Comparison of ENCODE assay signal across 8 cellular contexts in genomic region chr1:167043752-167044488, GRCh38. TPM values are rescaled to one million over a fixed set of nuclear protein-coding genes. Genes with fewer than 3 reads are reported as not detected.
DNase-seq lines count a peak whose midpoint lies in the region; ATAC-seq, FAIRE-seq and TF ChIP-seq lines count a peak whose summit lies in the region.

No MANE protein-coding gene starts in this region.

- no peak for TF ChIP-seq EP300 in sigmoid colon (IDR thresholded peaks at IDR 0.05)

- intact Hi-C loops in heart right ventricle (cut with DNase I): no loop called here
- intact Hi-C loops in sigmoid colon (cut with DNase I): loop anchor here (2.0 kb wide), 1 partner anchor 69 kb away; the partner anchor contains the start of gene ILDR2

- peak; percentile 37 for DNase-seq in DMS 273 treated with DMSO at 0.1 percent for 48 hours (lab: John Stamatoyannopoulos, UW)
- DNase-seq in RPMI8226: peak; percentile 95
- DNase-seq in activated gamma-delta T cell treated with Interleukin-2 at 50 U/mL for 16 hours: peak; percentile 52
- DNase-seq in heart right ventricle: peak; percentile 52
- peak; percentile 86 for DNase-seq in sigmoid colon
- DNase-seq in HTR-8/SVneo (ENCODE audit: insufficient read length, low spot score): no peak

- H3K9me3 ChIP-seq in heart right ventricle: no peaks in the 10 kb centered on the region
- no peaks in the 10 kb centered on the region for H3K9me3 ChIP-seq in sigmoid colon

- H2AFZ ChIP-seq in KMS-11 (ENCODE audit: low read depth): peak overlapping the region; percentile 89

- H3K79me2 ChIP-seq in KMS-11 (ENCODE audit: insufficient read depth, low read depth): no peaks in the 10 kb centered on the region

- no peaks in the 10 kb centered on the region for H4K20me1 ChIP-seq in KMS-11 (ENCODE audit: insufficient read depth)

- 20 to 35% methylated on average over 21 of the region's 21 CpGs for WGBS in heart right ventricle, 2 donors
- 13 to 21% methylated on average over 21 of the region's 21 CpGs for WGBS in sigmoid colon, 2 donors

- H3K27ac ChIP-seq in KMS-11 (peak overlapping the region; percentile 14; the same call in 1 of the 2 replicates), heart right ventricle (no peak overlapping the region), sigmoid colon (peak overlapping the region in 2 of 4 donors; percentile 32 to 35)

- TF ChIP-seq POLR2A in sigmoid colon (IDR thresholded peaks at IDR 0.05): no peak

- no peak for FAIRE-seq in HTR-8/SVneo (lab: Jason Lieb, UNC)

- no peaks in the 10 kb centered on the region for H3K27me3 ChIP-seq in KMS-11 (ENCODE audit: insufficient read depth, low read depth)
- H3K27me3 ChIP-seq in heart right ventricle: peaks cover 0 to 30% (median 28%) of the 10 kb centered on the region in 7 donors
- no peaks in the 10 kb centered on the region for H3K27me3 ChIP-seq in sigmoid colon

- H3K36me3 ChIP-seq in KMS-11 (ENCODE audit: insufficient read depth) (no peaks in the 10 kb centered on the region), heart right ventricle (no peaks in the 10 kb centered on the region), sigmoid colon (no peaks in the 10 kb centered on the region)

- ATAC-seq in GM21526 (IDR thresholded peaks at IDR 0.05; ENCODE audit: low FRiP score, unreplicated experiment) (peak; percentile 65), heart right ventricle (peak; percentile 52 to 96 (median 85))

- H3K9ac ChIP-seq in KMS-11: peak overlapping the region; percentile 43

- H3K4me1 ChIP-seq in KMS-11 (ENCODE audit: low read depth, poor library complexity, severe bottlenecking): peaks cover 16% of the 10 kb centered on the region
- peaks cover 0 to 12% (median 0%) of the 10 kb centered on the region in 9 donors for H3K4me1 ChIP-seq in heart right ventricle
- H3K4me1 ChIP-seq in sigmoid colon: peaks cover 0 to 11% (median 3%) of the 10 kb centered on the region in 4 donors

- H3K4me3 ChIP-seq in KMS-11 (IDR thresholded peaks at IDR 0.05; ENCODE audit: insufficient read depth, low read depth, low read length) (peak overlapping the region; percentile 98), heart right ventricle (peak overlapping the region in 9 of 10 donors; percentile 23 to 49 (median 41)), sigmoid colon (peak overlapping the region in 3 of 4 donors; percentile 45 to 46 (median 45))

- TF ChIP-seq CTCF in KMS-11 (conservative IDR thresholded peaks at IDR 0.05; ENCODE audit: low read depth, low read length) (no peak), heart right ventricle (IDR thresholded peaks at IDR 0.05) (no peak), sigmoid colon (IDR thresholded peaks at IDR 0.05) (no peak)

- peak overlapping the region; percentile 75 for H3K4me2 ChIP-seq in KMS-11

RNA-seq across cellular contexts. Expression of gene GPA33, which starts 46.3 kb away (rescaled TPM):
- total RNA-seq in heart right ventricle (1 to 10 TPM in 7 of 10 donors, under 1 TPM in 2, not detected in 1; 0.15 to 5.8 (median 2.1) TPM), sigmoid colon (under 1 TPM in 2 of 4 donors, not detected in 2; 0.28 to 0.36 TPM)
- polyA plus RNA-seq in heart right ventricle (under 1 TPM; 0.16 to 0.29 TPM), sigmoid colon (100 to 1,000 TPM in 2 of 3 donors, 10 to 100 TPM in 1; 90.7 to 363 (median 101) TPM)

RNA-seq across cellular contexts. Expression of gene STYXL2, which starts 50.0 kb away (rescaled TPM):
- total RNA-seq in heart right ventricle: 100 to 1,000 TPM; 102 to 638 (median 243) TPM
- polyA plus RNA-seq in heart right ventricle: 10 to 100 TPM; 32.4 to 53.3 TPM
- under 1 TPM in 1 of 4 donors, not detected in 3; 0.16 TPM for total RNA-seq in sigmoid colon
- polyA plus RNA-seq in sigmoid colon: under 1 TPM in 2 of 3 donors, not detected in 1; 0.01 to 0.23 TPM

RNA-seq across cellular contexts. Expression of gene MAEL, which starts 54.8 kb away (rescaled TPM):
- total RNA-seq in heart right ventricle (1 to 10 TPM; 1.7 to 8.5 (median 4.0) TPM), sigmoid colon (1 to 10 TPM in 3 of 4 donors, under 1 TPM in 1; 0.33 to 1.6 (median 1.1) TPM)
- polyA plus RNA-seq in heart right ventricle (1 to 10 TPM in 1 of 2 donors, under 1 TPM in 1; 0.75 to 1.7 TPM), sigmoid colon (1 to 10 TPM in 1 of 3 donors, under 1 TPM in 1, not detected in 1; 0.07 to 1.2 TPM)

Comparison
In these comparisons a context has a peak if more than half of its experiments do, and no peak if none do; other contexts are left out.
1. H3K4me3 ChIP-seq: peak in every context shown above with its lines; median percentile 98 in KMS-11; 45 in sigmoid colon; 41 in heart right ventricle.
2. RNA of gene STYXL2, which starts 50.0 kb away (total RNA-seq): 102 to 638 TPM in heart right ventricle; 0.16 TPM in sigmoid colon; every median in the first group is over 10 times any median in the second.